In the genomic region with DNA sequence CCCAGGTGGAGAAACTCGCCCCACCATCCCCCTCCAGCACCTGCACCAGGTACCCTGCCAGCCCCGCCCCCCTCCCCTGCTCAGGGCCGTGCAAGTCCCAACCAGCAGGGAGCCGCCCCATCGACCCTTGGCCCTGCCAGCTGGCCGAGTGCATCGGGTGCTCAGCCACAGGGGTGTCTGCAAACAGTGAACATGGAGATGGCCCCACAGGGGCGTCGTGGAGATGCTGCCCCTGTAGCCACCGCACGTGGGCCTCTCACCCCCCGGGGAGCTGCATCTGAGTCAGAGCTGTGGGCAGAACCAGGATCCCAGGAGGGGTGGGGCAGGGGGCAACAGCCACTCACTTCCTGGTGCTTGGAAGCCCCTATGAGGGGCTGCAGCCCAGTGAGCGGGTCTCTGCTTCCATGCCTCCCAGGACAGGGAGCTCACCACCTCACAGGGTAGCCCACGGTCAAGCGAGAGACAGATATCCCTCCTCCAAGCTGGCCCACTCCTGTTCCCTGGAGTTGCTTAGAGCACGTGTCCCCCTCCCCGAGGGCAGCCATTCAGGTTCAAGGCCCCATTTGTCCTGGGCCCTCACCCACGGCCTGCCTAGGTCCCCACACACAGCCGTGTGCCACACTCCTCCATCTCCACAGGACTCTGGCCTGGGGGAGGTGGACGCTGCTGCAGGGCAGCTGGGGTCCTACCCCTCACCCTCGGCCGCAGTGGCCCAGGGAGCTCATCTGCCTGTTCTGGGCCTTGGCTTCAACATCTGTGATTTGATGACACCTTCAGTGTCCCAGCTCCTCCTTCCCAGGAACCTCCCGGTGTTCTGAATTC, we compare ENCODE assay signal across 1 cellular context.
TF ChIP-seq lines count a peak whose summit lies in the region.

No MANE protein-coding gene starts in this region.

TF ChIP-seq in HepG2, 621 proteins besides CTCF, POLR2A, EP300 and RAD21 (continued from another document and continues in another):
- TF ChIP-seq, protein P1, sequence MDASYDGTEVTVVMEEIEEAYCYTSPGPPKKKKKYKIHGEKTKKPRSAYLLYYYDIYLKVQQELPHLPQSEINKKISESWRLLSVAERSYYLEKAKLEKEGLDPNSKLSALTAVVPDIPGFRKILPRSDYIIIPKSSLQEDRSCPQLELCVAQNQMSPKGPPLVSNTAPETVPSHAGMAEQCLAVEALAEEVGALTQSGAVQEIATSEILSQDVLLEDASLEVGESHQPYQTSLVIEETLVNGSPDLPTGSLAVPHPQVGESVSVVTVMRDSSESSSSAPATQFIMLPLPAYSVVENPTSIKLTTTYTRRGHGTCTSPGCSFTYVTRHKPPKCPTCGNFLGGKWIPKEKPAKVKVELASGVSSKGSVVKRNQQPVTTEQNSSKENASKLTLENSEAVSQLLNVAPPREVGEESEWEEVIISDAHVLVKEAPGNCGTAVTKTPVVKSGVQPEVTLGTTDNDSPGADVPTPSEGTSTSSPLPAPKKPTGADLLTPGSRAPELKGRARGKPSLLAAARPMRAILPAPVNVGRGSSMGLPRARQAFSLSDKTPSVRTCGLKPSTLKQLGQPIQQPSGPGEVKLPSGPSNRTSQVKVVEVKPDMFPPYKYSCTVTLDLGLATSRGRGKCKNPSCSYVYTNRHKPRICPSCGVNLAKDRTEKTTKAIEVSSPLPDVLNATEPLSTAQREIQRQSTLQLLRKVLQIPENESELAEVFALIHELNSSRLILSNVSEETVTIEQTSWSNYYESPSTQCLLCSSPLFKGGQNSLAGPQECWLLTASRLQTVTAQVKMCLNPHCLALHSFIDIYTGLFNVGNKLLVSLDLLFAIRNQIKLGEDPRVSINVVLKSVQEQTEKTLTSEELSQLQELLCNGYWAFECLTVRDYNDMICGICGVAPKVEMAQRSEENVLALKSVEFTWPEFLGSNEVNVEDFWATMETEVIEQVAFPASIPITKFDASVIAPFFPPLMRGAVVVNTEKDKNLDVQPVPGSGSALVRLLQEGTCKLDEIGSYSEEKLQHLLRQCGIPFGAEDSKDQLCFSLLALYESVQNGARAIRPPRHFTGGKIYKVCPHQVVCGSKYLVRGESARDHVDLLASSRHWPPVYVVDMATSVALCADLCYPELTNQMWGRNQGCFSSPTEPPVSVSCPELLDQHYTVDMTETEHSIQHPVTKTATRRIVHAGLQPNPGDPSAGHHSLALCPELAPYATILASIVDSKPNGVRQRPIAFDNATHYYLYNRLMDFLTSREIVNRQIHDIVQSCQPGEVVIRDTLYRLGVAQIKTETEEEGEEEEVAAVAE (CRISPR knock-in tag; IDR thresholded peaks at IDR 0.05; ENCODE audit: borderline replicate concordance), result no peak
- TF ChIP-seq, protein P2, sequence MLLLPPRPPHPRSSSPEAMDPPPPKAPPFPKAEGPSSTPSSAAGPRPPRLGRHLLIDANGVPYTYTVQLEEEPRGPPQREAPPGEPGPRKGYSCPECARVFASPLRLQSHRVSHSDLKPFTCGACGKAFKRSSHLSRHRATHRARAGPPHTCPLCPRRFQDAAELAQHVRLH (CRISPR knock-in tag; IDR thresholded peaks at IDR 0.05; ENCODE audit: borderline replicate concordance, low read depth), result no peak
- TF ChIP-seq ZNF761 (CRISPR knock-in tag; conservative IDR thresholded peaks at IDR 0.05), result no peak; the same call in 1 of the 2 replicates
- TF ChIP-seq, protein P3, sequence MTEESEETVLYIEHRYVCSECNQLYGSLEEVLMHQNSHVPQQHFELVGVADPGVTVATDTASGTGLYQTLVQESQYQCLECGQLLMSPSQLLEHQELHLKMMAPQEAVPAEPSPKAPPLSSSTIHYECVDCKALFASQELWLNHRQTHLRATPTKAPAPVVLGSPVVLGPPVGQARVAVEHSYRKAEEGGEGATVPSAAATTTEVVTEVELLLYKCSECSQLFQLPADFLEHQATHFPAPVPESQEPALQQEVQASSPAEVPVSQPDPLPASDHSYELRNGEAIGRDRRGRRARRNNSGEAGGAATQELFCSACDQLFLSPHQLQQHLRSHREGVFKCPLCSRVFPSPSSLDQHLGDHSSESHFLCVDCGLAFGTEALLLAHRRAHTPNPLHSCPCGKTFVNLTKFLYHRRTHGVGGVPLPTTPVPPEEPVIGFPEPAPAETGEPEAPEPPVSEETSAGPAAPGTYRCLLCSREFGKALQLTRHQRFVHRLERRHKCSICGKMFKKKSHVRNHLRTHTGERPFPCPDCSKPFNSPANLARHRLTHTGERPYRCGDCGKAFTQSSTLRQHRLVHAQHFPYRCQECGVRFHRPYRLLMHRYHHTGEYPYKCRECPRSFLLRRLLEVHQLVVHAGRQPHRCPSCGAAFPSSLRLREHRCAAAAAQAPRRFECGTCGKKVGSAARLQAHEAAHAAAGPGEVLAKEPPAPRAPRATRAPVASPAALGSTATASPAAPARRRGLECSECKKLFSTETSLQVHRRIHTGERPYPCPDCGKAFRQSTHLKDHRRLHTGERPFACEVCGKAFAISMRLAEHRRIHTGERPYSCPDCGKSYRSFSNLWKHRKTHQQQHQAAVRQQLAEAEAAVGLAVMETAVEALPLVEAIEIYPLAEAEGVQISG (CRISPR knock-in tag; IDR thresholded peaks at IDR 0.05), result peak; percentile 72
- TF ChIP-seq, protein P4, sequence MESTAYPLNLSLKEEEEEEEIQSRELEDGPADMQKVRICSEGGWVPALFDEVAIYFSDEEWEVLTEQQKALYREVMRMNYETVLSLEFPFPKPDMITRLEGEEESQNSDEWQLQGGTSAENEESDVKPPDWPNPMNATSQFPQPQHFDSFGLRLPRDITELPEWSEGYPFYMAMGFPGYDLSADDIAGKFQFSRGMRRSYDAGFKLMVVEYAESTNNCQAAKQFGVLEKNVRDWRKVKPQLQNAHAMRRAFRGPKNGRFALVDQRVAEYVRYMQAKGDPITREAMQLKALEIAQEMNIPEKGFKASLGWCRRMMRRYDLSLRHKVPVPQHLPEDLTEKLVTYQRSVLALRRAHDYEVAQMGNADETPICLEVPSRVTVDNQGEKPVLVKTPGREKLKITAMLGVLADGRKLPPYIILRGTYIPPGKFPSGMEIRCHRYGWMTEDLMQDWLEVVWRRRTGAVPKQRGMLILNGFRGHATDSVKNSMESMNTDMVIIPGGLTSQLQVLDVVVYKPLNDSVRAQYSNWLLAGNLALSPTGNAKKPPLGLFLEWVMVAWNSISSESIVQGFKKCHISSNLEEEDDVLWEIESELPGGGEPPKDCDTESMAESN (CRISPR knock-in tag; conservative IDR thresholded peaks at IDR 0.05), result no peak
- TF ChIP-seq, protein P5, sequence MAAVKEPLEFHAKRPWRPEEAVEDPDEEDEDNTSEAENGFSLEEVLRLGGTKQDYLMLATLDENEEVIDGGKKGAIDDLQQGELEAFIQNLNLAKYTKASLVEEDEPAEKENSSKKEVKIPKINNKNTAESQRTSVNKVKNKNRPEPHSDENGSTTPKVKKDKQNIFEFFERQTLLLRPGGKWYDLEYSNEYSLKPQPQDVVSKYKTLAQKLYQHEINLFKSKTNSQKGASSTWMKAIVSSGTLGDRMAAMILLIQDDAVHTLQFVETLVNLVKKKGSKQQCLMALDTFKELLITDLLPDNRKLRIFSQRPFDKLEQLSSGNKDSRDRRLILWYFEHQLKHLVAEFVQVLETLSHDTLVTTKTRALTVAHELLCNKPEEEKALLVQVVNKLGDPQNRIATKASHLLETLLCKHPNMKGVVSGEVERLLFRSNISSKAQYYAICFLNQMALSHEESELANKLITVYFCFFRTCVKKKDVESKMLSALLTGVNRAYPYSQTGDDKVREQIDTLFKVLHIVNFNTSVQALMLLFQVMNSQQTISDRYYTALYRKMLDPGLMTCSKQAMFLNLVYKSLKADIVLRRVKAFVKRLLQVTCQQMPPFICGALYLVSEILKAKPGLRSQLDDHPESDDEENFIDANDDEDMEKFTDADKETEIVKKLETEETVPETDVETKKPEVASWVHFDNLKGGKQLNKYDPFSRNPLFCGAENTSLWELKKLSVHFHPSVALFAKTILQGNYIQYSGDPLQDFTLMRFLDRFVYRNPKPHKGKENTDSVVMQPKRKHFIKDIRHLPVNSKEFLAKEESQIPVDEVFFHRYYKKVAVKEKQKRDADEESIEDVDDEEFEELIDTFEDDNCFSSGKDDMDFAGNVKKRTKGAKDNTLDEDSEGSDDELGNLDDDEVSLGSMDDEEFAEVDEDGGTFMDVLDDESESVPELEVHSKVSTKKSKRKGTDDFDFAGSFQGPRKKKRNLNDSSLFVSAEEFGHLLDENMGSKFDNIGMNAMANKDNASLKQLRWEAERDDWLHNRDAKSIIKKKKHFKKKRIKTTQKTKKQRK (IDR thresholded peaks at IDR 0.05; ENCODE audit: low read length), result no peak
- TF ChIP-seq TCF7 (IDR thresholded peaks at IDR 0.05; ENCODE audit: low read depth), result no peak
- peak; percentile 58; the same call in 1 of the 2 replicates for TF ChIP-seq ZNF556 (CRISPR knock-in tag; IDR thresholded peaks at IDR 0.05; ENCODE audit: borderline replicate concordance)
- no peak for TF ChIP-seq ZNF296 (CRISPR knock-in tag; conservative IDR thresholded peaks at IDR 0.05)
- TF ChIP-seq POGZ (CRISPR knock-in tag; IDR thresholded peaks at IDR 0.05), result no peak; the same call in 1 of the 2 replicates
- TF ChIP-seq ZNF777 (CRISPR knock-in tag; IDR thresholded peaks at IDR 0.05), result no peak
- peak; percentile 79; the same call in 1 of the 2 replicates for TF ChIP-seq ZNF563 (CRISPR knock-in tag; IDR thresholded peaks at IDR 0.05)
- no peak for TF ChIP-seq ZNF143 (CRISPR knock-in tag; IDR thresholded peaks at IDR 0.05)
- no peak for TF ChIP-seq RBAK (CRISPR knock-in tag; IDR thresholded peaks at IDR 0.05)
- TF ChIP-seq, protein P6, sequence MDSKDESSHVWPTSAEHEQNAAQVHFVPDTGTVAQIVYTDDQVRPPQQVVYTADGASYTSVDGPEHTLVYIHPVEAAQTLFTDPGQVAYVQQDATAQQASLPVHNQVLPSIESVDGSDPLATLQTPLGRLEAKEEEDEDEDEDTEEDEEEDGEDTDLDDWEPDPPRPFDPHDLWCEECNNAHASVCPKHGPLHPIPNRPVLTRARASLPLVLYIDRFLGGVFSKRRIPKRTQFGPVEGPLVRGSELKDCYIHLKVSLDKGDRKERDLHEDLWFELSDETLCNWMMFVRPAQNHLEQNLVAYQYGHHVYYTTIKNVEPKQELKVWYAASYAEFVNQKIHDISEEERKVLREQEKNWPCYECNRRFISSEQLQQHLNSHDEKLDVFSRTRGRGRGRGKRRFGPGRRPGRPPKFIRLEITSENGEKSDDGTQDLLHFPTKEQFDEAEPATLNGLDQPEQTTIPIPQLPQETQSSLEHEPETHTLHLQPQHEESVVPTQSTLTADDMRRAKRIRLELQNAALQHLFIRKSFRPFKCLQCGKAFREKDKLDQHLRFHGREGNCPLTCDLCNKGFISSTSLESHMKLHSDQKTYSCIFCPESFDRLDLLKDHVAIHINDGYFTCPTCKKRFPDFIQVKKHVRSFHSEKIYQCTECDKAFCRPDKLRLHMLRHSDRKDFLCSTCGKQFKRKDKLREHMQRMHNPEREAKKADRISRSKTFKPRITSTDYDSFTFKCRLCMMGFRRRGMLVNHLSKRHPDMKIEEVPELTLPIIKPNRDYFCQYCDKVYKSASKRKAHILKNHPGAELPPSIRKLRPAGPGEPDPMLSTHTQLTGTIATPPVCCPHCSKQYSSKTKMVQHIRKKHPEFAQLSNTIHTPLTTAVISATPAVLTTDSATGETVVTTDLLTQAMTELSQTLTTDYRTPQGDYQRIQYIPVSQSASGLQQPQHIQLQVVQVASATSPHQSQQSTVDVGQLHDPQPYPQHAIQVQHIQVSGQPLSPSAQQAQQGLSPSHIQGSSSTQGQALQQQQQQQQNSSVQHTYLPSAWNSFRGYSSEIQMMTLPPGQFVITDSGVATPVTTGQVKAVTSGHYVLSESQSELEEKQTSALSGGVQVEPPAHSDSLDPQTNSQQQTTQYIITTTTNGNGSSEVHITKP (CRISPR knock-in tag; IDR thresholded peaks at IDR 0.05; ENCODE audit: low read depth), result peak; percentile 97
- no peak for TF ChIP-seq ZNF737 (CRISPR knock-in tag; IDR thresholded peaks at IDR 0.05; ENCODE audit: borderline replicate concordance)
- TF ChIP-seq ZNF792 (CRISPR knock-in tag; IDR thresholded peaks at IDR 0.05), result 0 out of 2 replicates have a peak, but pooled peaks have one; percentile 37
- no peak for TF ChIP-seq KLF11 (CRISPR knock-in tag; IDR thresholded peaks at IDR 0.05)
- TF ChIP-seq ONECUT2 (CRISPR knock-in tag; IDR thresholded peaks at IDR 0.05), result no peak
- no peak for TF ChIP-seq ZKSCAN8 (CRISPR knock-in tag; IDR thresholded peaks at IDR 0.05; ENCODE audit: borderline replicate concordance)
- TF ChIP-seq ZNF83 (CRISPR knock-in tag; IDR thresholded peaks at IDR 0.05; ENCODE audit: borderline replicate concordance), result no peak
- TF ChIP-seq SP140L (CRISPR knock-in tag; IDR thresholded peaks at IDR 0.05; ENCODE audit: borderline replicate concordance), result no peak
- TF ChIP-seq ZFP36L1 (CRISPR knock-in tag; IDR thresholded peaks at IDR 0.05), result no peak
- TF ChIP-seq XBP1 (CRISPR knock-in tag; IDR thresholded peaks at IDR 0.05), result no peak
- TF ChIP-seq HOXA5 (CRISPR knock-in tag; IDR thresholded peaks at IDR 0.05), result no peak
- TF ChIP-seq, protein P7, sequence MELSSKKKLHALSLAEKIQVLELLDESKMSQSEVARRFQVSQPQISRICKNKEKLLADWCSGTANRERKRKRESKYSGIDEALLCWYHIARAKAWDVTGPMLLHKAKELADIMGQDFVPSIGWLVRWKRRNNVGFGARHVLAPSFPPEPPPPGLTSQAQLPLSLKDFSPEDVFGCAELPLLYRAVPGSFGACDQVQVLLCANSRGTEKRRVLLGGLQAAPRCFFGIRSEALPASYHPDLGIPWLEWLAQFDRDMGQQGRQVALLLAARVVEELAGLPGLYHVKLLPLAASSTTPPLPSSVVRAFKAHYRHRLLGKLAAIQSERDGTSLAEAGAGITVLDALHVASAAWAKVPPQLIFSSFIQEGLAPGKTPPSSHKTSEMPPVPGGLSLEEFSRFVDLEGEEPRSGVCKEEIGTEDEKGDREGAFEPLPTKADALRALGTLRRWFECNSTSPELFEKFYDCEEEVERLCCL (CRISPR knock-in tag; IDR thresholded peaks at IDR 0.05; ENCODE audit: borderline replicate concordance), result no peak
- TF ChIP-seq ZNF747 (CRISPR knock-in tag; IDR thresholded peaks at IDR 0.05; ENCODE audit: borderline replicate concordance), result no peak
- no peak for TF ChIP-seq SP1 (IDR thresholded peaks at IDR 0.05)
- no peak for TF ChIP-seq SP1 (CRISPR knock-in tag; IDR thresholded peaks at IDR 0.05)
- no peak for TF ChIP-seq ZFP37 (CRISPR knock-in tag; IDR thresholded peaks at IDR 0.05; ENCODE audit: borderline replicate concordance)
- no peak for TF ChIP-seq ZNF460 (CRISPR knock-in tag; IDR thresholded peaks at IDR 0.05; ENCODE audit: borderline replicate concordance)
- TF ChIP-seq ZNF709 (CRISPR knock-in tag; IDR thresholded peaks at IDR 0.05), result 0 out of 2 replicates have a peak, but pooled peaks have one; percentile 61
- TF ChIP-seq JDP2 (CRISPR knock-in tag; IDR thresholded peaks at IDR 0.05; ENCODE audit: borderline replicate concordance), result no peak
- TF ChIP-seq, protein P8, sequence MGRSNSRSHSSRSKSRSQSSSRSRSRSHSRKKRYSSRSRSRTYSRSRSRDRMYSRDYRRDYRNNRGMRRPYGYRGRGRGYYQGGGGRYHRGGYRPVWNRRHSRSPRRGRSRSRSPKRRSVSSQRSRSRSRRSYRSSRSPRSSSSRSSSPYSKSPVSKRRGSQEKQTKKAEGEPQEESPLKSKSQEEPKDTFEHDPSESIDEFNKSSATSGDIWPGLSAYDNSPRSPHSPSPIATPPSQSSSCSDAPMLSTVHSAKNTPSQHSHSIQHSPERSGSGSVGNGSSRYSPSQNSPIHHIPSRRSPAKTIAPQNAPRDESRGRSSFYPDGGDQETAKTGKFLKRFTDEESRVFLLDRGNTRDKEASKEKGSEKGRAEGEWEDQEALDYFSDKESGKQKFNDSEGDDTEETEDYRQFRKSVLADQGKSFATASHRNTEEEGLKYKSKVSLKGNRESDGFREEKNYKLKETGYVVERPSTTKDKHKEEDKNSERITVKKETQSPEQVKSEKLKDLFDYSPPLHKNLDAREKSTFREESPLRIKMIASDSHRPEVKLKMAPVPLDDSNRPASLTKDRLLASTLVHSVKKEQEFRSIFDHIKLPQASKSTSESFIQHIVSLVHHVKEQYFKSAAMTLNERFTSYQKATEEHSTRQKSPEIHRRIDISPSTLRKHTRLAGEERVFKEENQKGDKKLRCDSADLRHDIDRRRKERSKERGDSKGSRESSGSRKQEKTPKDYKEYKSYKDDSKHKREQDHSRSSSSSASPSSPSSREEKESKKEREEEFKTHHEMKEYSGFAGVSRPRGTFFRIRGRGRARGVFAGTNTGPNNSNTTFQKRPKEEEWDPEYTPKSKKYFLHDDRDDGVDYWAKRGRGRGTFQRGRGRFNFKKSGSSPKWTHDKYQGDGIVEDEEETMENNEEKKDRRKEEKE (IDR thresholded peaks at IDR 0.05), result no peak
